26 cellular contexts compared by ENCODE assay signal in genomic region chr4:83449009-83449408, GRCh38. TPM values are rescaled to one million over a fixed set of nuclear protein-coding genes. Genes with fewer than 3 reads are reported as not detected.
DNase-seq lines count a peak whose midpoint lies in the region; ATAC-seq, FAIRE-seq and TF ChIP-seq lines count a peak whose summit lies in the region.
"Had no signal": no experiment of that assay in that cellular context is flagged by ENCODE, and none has a peak within 500 bp of the region (broad histone marks: within the 10 kb centered on the region; RNA-seq: fewer than 3 reads in every experiment).

No MANE protein-coding gene starts in this region.

- H3K9me3 Mint-ChIP-seq in activated T-cell treated with anti-CD3 and anti-CD28 coated beads, Interleukin-2, amount 50 U/mL, for 72 hours = no peaks in the 10 kb centered on the region
- no peaks in the 10 kb centered on the region for H3K9me3 Mint-ChIP-seq in CD8-positive, alpha-beta memory T cell
- no peaks in the 10 kb centered on the region for H3K9me3 Mint-ChIP-seq in activated B cell treated with CpG ODN at 0.5 μM for 24 hours
- H3K9me3 Mint-ChIP-seq: T-cell had no signal

- no peaks in the 10 kb centered on the region for H3K27me3 ChIP-seq in CD8-positive, alpha-beta memory T cell (ENCODE audit: insufficient read depth, low read length, poor library complexity, severe bottlenecking)
- H3K27me3 ChIP-seq in small intestine (ENCODE audit: control insufficient read depth in 2 of 2, insufficient read depth in 2 of 2, low read length in 2 of 2) (no peaks in the 10 kb centered on the region), pancreas (no peaks in the 10 kb centered on the region)
- H3K27me3 ChIP-seq: SJSA1 had no signal

- H3K4me1 ChIP-seq in CD8-positive, alpha-beta memory T cell (ENCODE audit: insufficient read depth, low read length) = peaks cover 3% of the 10 kb centered on the region
- H3K4me1 ChIP-seq in small intestine (ENCODE audit: control insufficient read depth in 2 of 2, insufficient read depth in 1 of 2, low read depth in 1 of 2, low read length in 1 of 2) (no peaks in the 10 kb centered on the region), pancreas (peaks cover 0 to 6% (median 0%) of the 10 kb centered on the region in 3 donors)
- H3K4me1 ChIP-seq: SJSA1 had no signal

- H3K9me3 ChIP-seq in CD8-positive, alpha-beta memory T cell (ENCODE audit: low read length) = no peaks in the 10 kb centered on the region
- H3K9me3 ChIP-seq in small intestine (ENCODE audit: control insufficient read depth, low read depth) (no peaks in the 10 kb centered on the region), pancreas (no peaks in the 10 kb centered on the region)
- H3K9me3 ChIP-seq: A549, SJSA1 had no signal

- POLR2A ChIA-PET in CD8-positive, alpha-beta memory T cell (lab: Charles Lee) = no interaction called here
- POLR2A ChIA-PET in activated B cell treated with CpG ODN at 0.5 μM for 24 hours (lab: Charles Lee) = interaction anchor here (0.7 kb wide), 1 partner anchor 8 kb away, joined by 4 read pairs; no protein-coding TSS in a partner anchor

- CTCF ChIA-PET in CD8-positive, alpha-beta memory T cell (lab: Charles Lee) = no interaction called here
- CTCF ChIA-PET in activated B cell treated with CpG ODN at 0.5 μM for 24 hours (lab: Charles Lee) = no interaction called here

- intact Hi-C loops in activated B cell treated with CpG ODN at 0.5 μM for 24 hours (cut with micrococcal nuclease) (no loop called here), cardiac septum (cut with DNase I) (no loop called here), pancreas (cut with DNase I) (no loop called here)

- ATAC-seq in activated T-cell treated with anti-CD3 and anti-CD28 coated beads, Interleukin-2, amount 50 U/mL, for 72 hours (replicated peaks in 1 of 2) = no peak
- ATAC-seq in activated B cell treated with CpG ODN at 0.5 μM for 24 hours (ENCODE audit: low read depth) = no peak
- ATAC-seq in pancreas = no peak
- ATAC-seq: A549, K562, Right ventricle myocardium inferior, T-cell had no signal

- H3K4me3 ChIP-seq in CD8-positive, alpha-beta memory T cell (ENCODE audit: low read length) = no peak overlapping the region
- H3K4me3 ChIP-seq in small intestine (ENCODE audit: low read depth in 1 of 2, low read length in 2 of 2) = no peak overlapping the region
- no peak overlapping the region for H3K4me3 ChIP-seq in pancreas
- H3K4me3 ChIP-seq: A549, GM23248, K562, PC-9, SJSA1 had no signal

- H3K27me3 Mint-ChIP-seq in activated T-cell treated with anti-CD3 and anti-CD28 coated beads, Interleukin-2, amount 50 U/mL, for 72 hours (ENCODE audit: low read depth) = no peaks in the 10 kb centered on the region
- H3K27me3 Mint-ChIP-seq in CD8-positive, alpha-beta memory T cell = no peaks in the 10 kb centered on the region
- no peaks in the 10 kb centered on the region for H3K27me3 Mint-ChIP-seq in activated B cell treated with CpG ODN at 0.5 μM for 24 hours
- H3K27me3 Mint-ChIP-seq: T-cell had no signal

- H3K4me1 Mint-ChIP-seq in activated T-cell treated with anti-CD3 and anti-CD28 coated beads, Interleukin-2, amount 50 U/mL, for 72 hours (ENCODE audit: low read depth) = peaks cover 14% of the 10 kb centered on the region
- peaks cover 17 to 37% (median 30%) of the 10 kb centered on the region in 3 donors for H3K4me1 Mint-ChIP-seq in CD8-positive, alpha-beta memory T cell
- peaks cover 18% of the 10 kb centered on the region for H3K4me1 Mint-ChIP-seq in activated B cell treated with CpG ODN at 0.5 μM for 24 hours

- H3K27ac Mint-ChIP-seq in activated T-cell treated with anti-CD3 and anti-CD28 coated beads, Interleukin-2, amount 50 U/mL, for 72 hours = peak overlapping the region; percentile 7
- peak overlapping the region in 7 of 8 donors; percentile 4 to 84 (median 39) for H3K27ac Mint-ChIP-seq in CD8-positive, alpha-beta memory T cell
- peak overlapping the region; percentile 68 for H3K27ac Mint-ChIP-seq in activated B cell treated with CpG ODN at 0.5 μM for 24 hours

- peaks cover 8% of the 10 kb centered on the region for H3K36me3 ChIP-seq in CD8-positive, alpha-beta memory T cell (ENCODE audit: insufficient read depth, low read length)
- peaks cover 0 to 2% of the 10 kb centered on the region in 2 donors for H3K36me3 ChIP-seq in small intestine (ENCODE audit: control insufficient read depth in 2 of 2, insufficient read depth in 2 of 2, low read length in 2 of 2)
- H3K36me3 ChIP-seq in pancreas = peaks cover 0 to 8% (median 7%) of the 10 kb centered on the region in 3 donors

- WGBS in small intestine, 3 donors = 9 to 48% (median 35%) methylated on average over 2 of the region's 2 CpGs
- 63 to 67% methylated on average over 2 of the region's 2 CpGs for WGBS in pancreas, 2 donors

- no peak for FAIRE-seq in small intestine (lab: Jason Lieb, UNC)
- FAIRE-seq in pancreas (lab: Jason Lieb, UNC) = no peak
- FAIRE-seq: A549, GM18507, K562 had no signal

- H3K36me3 Mint-ChIP-seq in activated T-cell treated with anti-CD3 and anti-CD28 coated beads, Interleukin-2, amount 50 U/mL, for 72 hours (ENCODE audit: insufficient read depth in 2 of 2) = peaks cover 3 to 9% of the 10 kb centered on the region in 2 donors
- peaks cover 0 to 59% (median 13%) of the 10 kb centered on the region in 3 donors for H3K36me3 Mint-ChIP-seq in CD8-positive, alpha-beta memory T cell
- peaks cover 48% of the 10 kb centered on the region for H3K36me3 Mint-ChIP-seq in activated B cell treated with CpG ODN at 0.5 μM for 24 hours (ENCODE audit: low read depth)

- no peak for DNase-seq in activated T-cell treated with anti-CD3 and anti-CD28 coated beads, Interleukin-2, amount 50 U/mL, for 72 hours
- no peak for DNase-seq in activated T-cell treated with anti-CD3 and anti-CD28 coated beads, Interleukin-2, amount 50 U/mL, for 1 hour
- no peak for DNase-seq in CD8-positive, alpha-beta memory T cell
- DNase-seq in activated B cell treated with CpG ODN at 0.5 μM for 24 hours = no peak
- DNase-seq in small intestine = peak; percentile 12
- DNase-seq in EL = no peak
- no peak for DNase-seq in cardiac septum (ENCODE audit: low spot score)
- no peak for DNase-seq in pancreas
- DNase-seq: AML-193; GM23248; H7; NCI-H1048; NCI-H1436 treated with DMSO at 0.1 percent for 48 hours; NCI-H187 treated with DMSO at 0.1 percent for 48 hours; NCI-H2171 treated with DMSO at 0.1 percent for 48 hours; NCI-H524; NCI-H748 treated with DMSO at 0.1 percent for 48 hours; NK-92 treated with Interleukin-12 subunit alpha and Interleukin-12 subunit beta, amount 100 ng/mL, for 24 hours; PC-9; T-cell had no signal

- H3K27ac ChIP-seq in CD8-positive, alpha-beta memory T cell (ENCODE audit: low read depth, low read length) = no peak overlapping the region
- H3K27ac ChIP-seq in small intestine (ENCODE audit: low read depth in 1 of 2, low read length in 1 of 2) = no peak overlapping the region
- no peak overlapping the region for H3K27ac ChIP-seq in pancreas
- H3K27ac ChIP-seq: A549, C4-2B, GM23248, PC-9, SJSA1 had no signal

- no peak for TF ChIP-seq CTCF in activated B cell treated with CpG ODN at 0.5 μM for 24 hours (IDR thresholded peaks at IDR 0.05)
- TF ChIP-seq CTCF in pancreas (IDR thresholded peaks at IDR 0.05) = no peak

- H3K4me3 Mint-ChIP-seq in activated T-cell treated with anti-CD3 and anti-CD28 coated beads, Interleukin-2, amount 50 U/mL, for 72 hours = no peak overlapping the region
- H3K4me3 Mint-ChIP-seq in CD8-positive, alpha-beta memory T cell = no peak overlapping the region
- no peak overlapping the region for H3K4me3 Mint-ChIP-seq in activated B cell treated with CpG ODN at 0.5 μM for 24 hours
- H3K4me3 Mint-ChIP-seq: T-cell had no signal

RNA-seq across cellular contexts. Expression of gene HELQ, which starts 6.6 kb away (rescaled TPM):
- 10 to 100 TPM; 16.1 to 18.2 TPM for total RNA-seq in activated T-cell treated with anti-CD3 and anti-CD28 coated beads, Interleukin-2, amount 50 U/mL, for 72 hours
- 10 to 100 TPM; 14.0 to 15.3 TPM for total RNA-seq in CD8-positive, alpha-beta memory T cell
- polyA plus RNA-seq in CD8-positive, alpha-beta memory T cell = 23.5 TPM
- 31.9 and 32.9 TPM in 2 replicates for total RNA-seq in activated B cell treated with CpG ODN at 0.5 μM for 24 hours
- 1 to 10 TPM; 4.9 to 6.9 (median 6.3) TPM for polyA plus RNA-seq in small intestine
- 11.1 TPM for total RNA-seq in cardiac septum
- 1 to 10 TPM; 5.2 to 9.9 (median 7.4) TPM for total RNA-seq in pancreas
- polyA plus RNA-seq in pancreas = 1 to 10 TPM; 4.3 to 5.3 TPM

RNA-seq across cellular contexts. Expression of gene MRPS18C, which starts 6.8 kb away (rescaled TPM):
- total RNA-seq in activated T-cell treated with anti-CD3 and anti-CD28 coated beads, Interleukin-2, amount 50 U/mL, for 72 hours = 10 to 100 TPM; 56.2 to 60.9 TPM
- total RNA-seq in CD8-positive, alpha-beta memory T cell = 10 to 100 TPM; 86.0 to 87.2 TPM
- polyA plus RNA-seq in CD8-positive, alpha-beta memory T cell = 63.6 TPM
- total RNA-seq in activated B cell treated with CpG ODN at 0.5 μM for 24 hours (56.0 and 56.5 TPM in 2 replicates), cardiac septum (39.1 TPM), pancreas (10 to 100 TPM; 10.8 to 22.2 (median 16.8) TPM)
- polyA plus RNA-seq in small intestine (10 to 100 TPM; 29.5 to 43.8 (median 31.3) TPM), pancreas (10 to 100 TPM in 1 of 2 donors, 1 to 10 TPM in 1; 9.0 to 18.2 TPM)

RNA-seq across cellular contexts. Expression of gene ABRAXAS1, which starts 35.9 kb away (rescaled TPM):
- total RNA-seq in activated T-cell treated with anti-CD3 and anti-CD28 coated beads, Interleukin-2, amount 50 U/mL, for 72 hours = 10 to 100 TPM; 16.7 to 21.7 TPM
- total RNA-seq in CD8-positive, alpha-beta memory T cell = 10 to 100 TPM; 10.8 to 11.0 TPM
- polyA plus RNA-seq in CD8-positive, alpha-beta memory T cell = 8.1 TPM
- total RNA-seq in activated B cell treated with CpG ODN at 0.5 μM for 24 hours (23.5 and 24.2 TPM in 2 replicates), cardiac septum (6.4 TPM), pancreas (1 to 10 TPM; 5.1 to 8.2 (median 6.8) TPM)
- polyA plus RNA-seq in small intestine (1 to 10 TPM; 3.4 to 6.7 (median 3.5) TPM), pancreas (1 to 10 TPM; 2.3 to 4.8 TPM)

Comparison
In these comparisons a context has a peak if more than half of its experiments do, and no peak if none do; other contexts are left out.
1. H3K27ac Mint-ChIP-seq: peak in every context shown above with its lines; median percentile 68 in activated B cell treated with CpG ODN at 0.5 μM for 24 hours; 39 in CD8-positive, alpha-beta memory T cell; 7 in activated T-cell treated with anti-CD3 and anti-CD28 coated beads, Interleukin-2, amount 50 U/mL, for 72 hours.